Comparison of ENCODE assay signal across 22 cellular contexts in the genomic region with DNA sequence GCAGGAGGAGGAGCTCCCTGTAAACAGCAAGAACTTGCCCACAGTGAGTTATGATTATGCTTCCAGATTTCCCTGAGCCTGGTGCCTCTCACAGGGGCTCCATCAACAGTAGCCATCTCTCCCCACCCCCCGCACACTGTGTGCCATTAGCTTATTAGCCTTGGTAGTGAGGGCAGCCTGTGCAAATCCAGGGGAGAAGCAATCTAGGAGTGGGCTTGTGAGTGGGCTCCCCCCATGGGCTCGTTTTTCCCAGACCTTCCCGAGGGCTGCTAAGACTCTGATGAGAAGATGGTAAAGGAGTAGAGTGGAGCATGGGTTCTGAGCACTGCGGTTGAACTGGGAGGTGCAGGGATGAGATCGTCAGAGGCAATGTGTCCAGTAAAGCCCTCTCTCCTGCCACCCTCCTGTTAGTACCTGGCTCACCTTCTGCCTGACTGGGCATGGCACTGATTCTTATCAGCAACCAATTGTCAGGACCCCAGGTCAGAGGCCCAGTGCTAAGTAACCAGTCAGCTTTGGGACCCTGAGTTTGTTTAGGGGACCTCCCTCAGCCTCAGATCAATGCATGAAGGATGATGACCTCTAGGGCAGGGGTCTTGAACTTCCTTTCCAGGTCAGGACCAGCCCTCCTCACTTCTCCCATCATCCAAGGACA.
"Had no signal": no experiment of that assay in that cellular context is flagged by ENCODE, and none has a peak within 500 bp of the region (broad histone marks: within the 10 kb centered on the region; RNA-seq: fewer than 3 reads in every experiment).

No MANE protein-coding gene starts in this region.

- H3K27me3 ChIP-seq: esophagus squamous epithelium, pancreas, spleen, testis, transverse colon, uterus had no signal

- H3K4me3 ChIP-seq: esophagus squamous epithelium, pancreas, psoas muscle, spleen, testis, transverse colon, uterus had no signal

- H3K27ac ChIP-seq: brain microvascular endothelial cell, esophagus squamous epithelium, pancreas, psoas muscle, spleen, testis, transverse colon, uterus, WERI-Rb-1 had no signal

- DNase-seq: activated CD4-positive, alpha-beta T cell treated with anti-CD3 and anti-CD28 coated beads for 48 hours; activated CD4-positive, alpha-beta T cell treated with anti-CD3 and anti-CD28 coated beads, Interleukin-2, amount 50 U/mL, for 48 hours; activated gamma-delta T cell treated with Interleukin-2 at 50 U/mL for 16 hours; activated naive CD4-positive, alpha-beta T cell treated with anti-CD3 and anti-CD28 coated beads, Interleukin-2, amount 50 U/mL, for 16 hours; amniotic stem cell; brain microvascular endothelial cell; central memory CD4-positive, alpha-beta T cell; esophagus squamous epithelium; foreskin melanocyte; naive B cell; nephron progenitor cell; spleen; stimulated activated naive CD4-positive, alpha-beta T cell; T-helper 17 cell; T1000; testis; transverse colon; WERI-Rb-1 had no signal

- H3K9me3 ChIP-seq: esophagus squamous epithelium, pancreas, psoas muscle, spleen, testis, transverse colon, uterus had no signal

- H3K36me3 ChIP-seq: brain microvascular endothelial cell, esophagus squamous epithelium, pancreas, spleen, transverse colon, uterus, WERI-Rb-1 had no signal

- ATAC-seq: activated CD4-positive, CD25-positive, alpha-beta regulatory T cell treated with anti-CD3 and anti-CD28 coated beads, Interleukin-2, amount 50 U/mL, for 24 hours; T-helper 17 cell had no signal

- H3K4me1 ChIP-seq: testis, uterus had no signal
